ENCODE assay signal across 9 cellular contexts in genomic region chr1:2003564-2004131, GRCh38. TPM values are rescaled to one million over a fixed set of nuclear protein-coding genes. Genes with fewer than 3 reads are reported as not detected.
DNase-seq lines count a peak whose midpoint lies in the region; ATAC-seq, FAIRE-seq and TF ChIP-seq lines count a peak whose summit lies in the region.
"Had no signal": no experiment of that assay in that cellular context is flagged by ENCODE, and none has a peak within 500 bp of the region (broad histone marks: within the 10 kb centered on the region; RNA-seq: fewer than 3 reads in every experiment).

TSS of gene CFAP74 (minus strand) at chr1:2003786. CDS start at chr1:1990956, 12,830 bp downstream.

- H3K9me3 ChIP-seq in A673 (ENCODE audit: low read depth, low read length, poor library complexity, severe bottlenecking) (no peaks in the 10 kb centered on the region), astrocyte (ENCODE audit: insufficient read depth, low read depth, low read length) (no peaks in the 10 kb centered on the region)
- H3K9me3 ChIP-seq in CD8-positive, alpha-beta T cell (ENCODE audit: low read length) = no peaks in the 10 kb centered on the region

- peak; percentile 44 for DNase-seq in A673 (ENCODE audit: low spot score)
- peak; percentile 93 for DNase-seq in GM23338 (ENCODE audit: low spot score)
- DNase-seq in astrocyte (ENCODE audit: low read depth) = peak; percentile 29
- peak; percentile 87 for DNase-seq in islet precursor cell
- DNase-seq in middle frontal gyrus (ENCODE audit: extremely low spot score, low spot score) = no peak
- DNase-seq in HFFc6 = no peak
- no peak for DNase-seq in CD8-positive, alpha-beta T cell

- peak within 1 kb of the TSS; percentile 99 for H2AFZ ChIP-seq in GM23338
- H2AFZ ChIP-seq in astrocyte (ENCODE audit: low read depth, low read length) = peak within 1 kb of the TSS; percentile 35

- CTCF ChIA-PET in A673 (lab: Charles Lee) = interaction anchor here (0.5 kb wide), 1 partner anchor 145 kb away, joined by 3 read pairs; no protein-coding TSS in a partner anchor
- CTCF ChIA-PET in CD8-positive, alpha-beta T cell (lab: Charles Lee) = no interaction called here

- no peak within 1 kb of the TSS for H3K27ac ChIP-seq in A673 (ENCODE audit: low read depth, low read length, poor library complexity, severe bottlenecking)
- H3K27ac ChIP-seq in GM23338 (ENCODE audit: low read depth) = no peak within 1 kb of the TSS
- H3K27ac ChIP-seq in astrocyte (ENCODE audit: low read depth, low read length) = no peak within 1 kb of the TSS
- H3K27ac ChIP-seq in CD8-positive, alpha-beta T cell (ENCODE audit: low read depth, low read length) = no peak within 1 kb of the TSS

- H3K27me3 Mint-ChIP-seq in GM23338 (ENCODE audit: insufficient read depth, low read depth, poor library complexity) (peaks cover 11% of the 10 kb centered on the region), astrocyte (ENCODE audit: low read depth, unreplicated experiment) (peaks cover 26% of the 10 kb centered on the region), HFFc6 (ENCODE audit: insufficient read depth) (peaks cover 43% of the 10 kb centered on the region)
- peaks cover 48% of the 10 kb centered on the region for H3K27me3 Mint-ChIP-seq in CD8-positive, alpha-beta T cell (ENCODE audit: low read depth)

- H3K4me3 ChIP-seq in A673 (ENCODE audit: low read depth, low read length, poor library complexity, severe bottlenecking) (no peak within 1 kb of the TSS), GM23338 (peak within 1 kb of the TSS; percentile 64), astrocyte (ENCODE audit: insufficient read depth, low read depth, low read length) (peak within 1 kb of the TSS; percentile 32)
- H3K4me3 ChIP-seq in CD8-positive, alpha-beta T cell (ENCODE audit: low read depth, low read length) = no peak within 1 kb of the TSS

- H3K9me3 Mint-ChIP-seq in GM23338 (no peaks in the 10 kb centered on the region), astrocyte (ENCODE audit: unreplicated experiment) (no peaks in the 10 kb centered on the region), HFFc6 (no peaks in the 10 kb centered on the region)
- no peaks in the 10 kb centered on the region for H3K9me3 Mint-ChIP-seq in CD8-positive, alpha-beta T cell

- intact Hi-C loops in A673 (cut with micrococcal nuclease; ENCODE audit: unreplicated experiment) = no loop called here
- intact Hi-C loops in CD8-positive, alpha-beta T cell (cut with DNase I, micrococcal nuclease) = no loop called here

- H3K4me3 Mint-ChIP-seq in GM23338 (peak within 1 kb of the TSS; percentile 67), astrocyte (ENCODE audit: unreplicated experiment) (peak within 1 kb of the TSS; percentile 75), HFFc6 (no peak within 1 kb of the TSS)
- H3K4me3 Mint-ChIP-seq in CD8-positive, alpha-beta T cell = no peak within 1 kb of the TSS

- POLR2A ChIA-PET in A673 (lab: Charles Lee; ENCODE audit: low non-redundant PET) = no interaction called here
- POLR2A ChIA-PET in CD8-positive, alpha-beta T cell (lab: Charles Lee) = no interaction called here

- no peak for FAIRE-seq in astrocyte (lab: Jason Lieb, UNC)

- peaks cover 31% of the 10 kb centered on the region for H3K27me3 ChIP-seq in A673 (replicated peaks; ENCODE audit: insufficient read depth, low read depth, low read length, poor library complexity)
- peaks cover 6% of the 10 kb centered on the region; the same call in 1 of the 2 replicates for H3K27me3 ChIP-seq in GM23338 (ENCODE audit: insufficient read depth)
- H3K27me3 ChIP-seq in astrocyte (ENCODE audit: insufficient read depth, low read length) = peaks cover 15% of the 10 kb centered on the region
- H3K27me3 ChIP-seq in CD8-positive, alpha-beta T cell (ENCODE audit: insufficient read depth, low read length) = no peaks in the 10 kb centered on the region

- peak within 1 kb of the TSS; percentile 86 for H3K4me2 ChIP-seq in GM23338
- peak within 1 kb of the TSS; percentile 81 for H3K4me2 ChIP-seq in astrocyte (ENCODE audit: low read length)

- ATAC-seq in GM23338 (peak; percentile 96), GM18520 (IDR thresholded peaks at IDR 0.05; ENCODE audit: unreplicated experiment) (no peak)
- no peak for ATAC-seq in CD8-positive, alpha-beta T cell

- H3K9me2 ChIP-seq in GM23338 (ENCODE audit: insufficient read depth) = no peaks in the 10 kb centered on the region

- H3K36me3 Mint-ChIP-seq in GM23338 (ENCODE audit: low read depth) = no peaks in the 10 kb centered on the region; the same call in 2 of the 3 replicates
- no peaks in the 10 kb centered on the region for H3K36me3 Mint-ChIP-seq in astrocyte (ENCODE audit: low read depth, unreplicated experiment)
- no peaks in the 10 kb centered on the region for H3K36me3 Mint-ChIP-seq in HFFc6 (ENCODE audit: low read depth)
- H3K36me3 Mint-ChIP-seq in CD8-positive, alpha-beta T cell = no peaks in the 10 kb centered on the region

- TF ChIP-seq CTCF in A673 (conservative IDR thresholded peaks at IDR 0.05; ENCODE audit: low read depth, low read length) = no peak
- no peak for TF ChIP-seq CTCF in GM23338 (conservative IDR thresholded peaks at IDR 0.05; ENCODE audit: low read depth in 2 of 2)
- no peak for TF ChIP-seq CTCF in astrocyte (IDR thresholded peaks at IDR 0.05; ENCODE audit: insufficient read depth, low read depth, low read length)
- no peak for TF ChIP-seq CTCF in HFFc6 (IDR thresholded peaks at IDR 0.05)
- no peak for TF ChIP-seq CTCF in CD8-positive, alpha-beta T cell (IDR thresholded peaks at IDR 0.05)

- H3K79me2 ChIP-seq in GM23338 (replicated peaks; ENCODE audit: insufficient read depth) (no peaks in the 10 kb centered on the region), astrocyte (ENCODE audit: insufficient read depth, low read length) (no peaks in the 10 kb centered on the region)

- H3K27ac Mint-ChIP-seq in GM23338 = no peak within 1 kb of the TSS
- H3K27ac Mint-ChIP-seq in astrocyte (ENCODE audit: unreplicated experiment) = peak within 1 kb of the TSS; percentile 53
- H3K27ac Mint-ChIP-seq in HFFc6 = no peak within 1 kb of the TSS
- no peak within 1 kb of the TSS for H3K27ac Mint-ChIP-seq in CD8-positive, alpha-beta T cell

- no TSS peak for BruUV-seq in A673 (replicated peaks; lab: Mats Ljungman, UMichigan)

- H3K9ac ChIP-seq in astrocyte (ENCODE audit: low read length) = no peak within 1 kb of the TSS

- H3K36me3 ChIP-seq in A673 (ENCODE audit: insufficient read depth, low read length, poor library complexity, severe bottlenecking) (no peaks in the 10 kb centered on the region), GM23338 (ENCODE audit: insufficient read depth) (no peaks in the 10 kb centered on the region), astrocyte (ENCODE audit: insufficient read depth, low read length) (no peaks in the 10 kb centered on the region)
- no peaks in the 10 kb centered on the region for H3K36me3 ChIP-seq in CD8-positive, alpha-beta T cell (ENCODE audit: insufficient read depth, low read length)

- 0 out of 2 replicates have a peak, but pooled peaks cover 4% of the 10 kb centered on the region for H3F3A ChIP-seq in GM23338 (replicated peaks; ENCODE audit: low read depth)

- H3K4me1 ChIP-seq in A673 (ENCODE audit: insufficient read depth, low read length, poor library complexity, severe bottlenecking) (no peaks in the 10 kb centered on the region), GM23338 (ENCODE audit: insufficient read depth) (peaks cover 10% of the 10 kb centered on the region), astrocyte (ENCODE audit: insufficient read depth, low read length) (no peaks in the 10 kb centered on the region)
- H3K4me1 ChIP-seq in CD8-positive, alpha-beta T cell (ENCODE audit: insufficient read depth, low read length) = no peaks in the 10 kb centered on the region

- H4K20me1 ChIP-seq in GM23338 (replicated peaks; ENCODE audit: insufficient read depth) (no peaks in the 10 kb centered on the region), astrocyte (ENCODE audit: insufficient read depth, low read length) (no peaks in the 10 kb centered on the region)

- H3K4me1 Mint-ChIP-seq in GM23338 = peaks cover 5% of the 10 kb centered on the region; the same call in 2 of the 3 replicates
- no peaks in the 10 kb centered on the region for H3K4me1 Mint-ChIP-seq in astrocyte (ENCODE audit: low read depth, unreplicated experiment)
- H3K4me1 Mint-ChIP-seq in HFFc6 (ENCODE audit: low read depth) = no peaks in the 10 kb centered on the region
- H3K4me1 Mint-ChIP-seq in CD8-positive, alpha-beta T cell (ENCODE audit: low read depth) = peaks cover 4% of the 10 kb centered on the region

TF ChIP-seq in GM23338, 12 proteins besides CTCF, POLR2A, EP300 and RAD21:
- TF ChIP-seq POLR2AphosphoS5 (IDR thresholded peaks at IDR 0.05; ENCODE audit: low read depth) = peak; percentile 38; the same call in 1 of the 2 replicates
- no peak for TF ChIP-seq STAT1 (IDR thresholded peaks at IDR 0.05; ENCODE audit: unreplicated experiment)
TF ChIP-seq in GM23338: peak in this region for 1.

RNA-seq across cellular contexts. Expression of gene CFAP74, which starts in this region (rescaled TPM):
- total RNA-seq in A673 (2021) = not detected in 2 replicates
- total RNA-seq in GM23338 (2014; rRNA removed; shearing (Covaris generic)) = 0.16 TPM in 1 of 2 replicates, not detected in the other
- polyA plus RNA-seq in GM23338 (2016; fragmentation: Nextera tagmentation; extraction: Ambion mirVana) = 0.21 and 0.24 TPM in 2 replicates
- total RNA-seq in astrocyte = not detected in 2 replicates
- not detected for total RNA-seq in HFFc6 (2021; fragmentation: NEBNext Ultra II Directional; extraction: Animal tissue kit (Norgen Biotek cat#: 25700))
- total RNA-seq in CD8-positive, alpha-beta T cell = not detected
- total RNA-seq: HT1080 had no signal

Comparison
In these comparisons a context has a peak if more than half of its experiments do, and no peak if none do; other contexts are left out.
1. Peak in DNase-seq in A673; RNA of the gene not detected or under 1 TPM.
2. Peak in DNase-seq, ATAC-seq, H3K4me3 ChIP-seq and H3K4me2 ChIP-seq in GM23338; RNA of the gene not detected or under 1 TPM.
3. Peak in DNase-seq, H3K4me3 ChIP-seq and H3K4me2 ChIP-seq in astrocyte; RNA of the gene not detected or under 1 TPM.
4. H3K4me3 Mint-ChIP-seq: peak in GM23338 (single experiment) and astrocyte (single experiment); none in HFFc6 (single experiment) and CD8-positive, alpha-beta T cell (single experiment).